Comparison of ENCODE assay signal across 8 cellular contexts in the genomic region with DNA sequence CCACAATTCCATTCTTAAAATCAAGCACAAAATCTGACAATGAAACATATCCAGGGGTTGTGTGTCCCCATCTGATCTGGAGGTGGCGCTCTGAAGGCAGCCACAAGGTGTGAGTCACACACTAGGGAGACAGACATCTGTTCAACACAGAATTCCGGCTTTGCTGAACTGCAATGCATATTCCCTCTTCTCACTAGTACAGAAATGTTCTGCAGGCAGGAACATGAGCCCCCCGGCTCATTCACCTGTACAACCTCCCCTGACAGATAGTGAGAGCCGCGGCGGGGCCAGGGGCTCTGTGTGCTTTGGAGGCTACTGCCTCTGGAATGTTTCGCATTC. TPM values are rescaled to one million over a fixed set of nuclear protein-coding genes. Genes with fewer than 3 reads are reported as not detected.
DNase-seq lines count a peak whose midpoint lies in the region; ATAC-seq and TF ChIP-seq lines count a peak whose summit lies in the region.

No MANE protein-coding gene starts in this region.

- no peak for ATAC-seq in GM18858 (IDR thresholded peaks at IDR 0.05; ENCODE audit: unreplicated experiment)
- ATAC-seq in HG02623 (IDR thresholded peaks at IDR 0.05; ENCODE audit: unreplicated experiment), result no peak

- H3K4me1 Mint-ChIP-seq in neural crest cell, result no peaks in the 10 kb centered on the region

- peaks cover 11% of the 10 kb centered on the region for H3K36me3 Mint-ChIP-seq in neural crest cell (ENCODE audit: low read depth)

- TF ChIP-seq CTCF in NB4 (IDR thresholded peaks at IDR 0.05; ENCODE audit: low read depth, low read length) (peak; percentile 60), choroid plexus epithelial cell (conservative IDR thresholded peaks at IDR 0.05; ENCODE audit: low read depth, low read length) (peak; percentile 80), neural crest cell (conservative IDR thresholded peaks at IDR 0.05) (peak; percentile 32)

- H3K27ac Mint-ChIP-seq in neural crest cell (ENCODE audit: unreplicated experiment), result no peak overlapping the region

- no peaks in the 10 kb centered on the region for H3K27me3 Mint-ChIP-seq in neural crest cell (ENCODE audit: low read depth)

- no peaks in the 10 kb centered on the region for H3K9me3 Mint-ChIP-seq in neural crest cell

- DNase-seq in GM03348 (ENCODE audit: low spot score), result peak; percentile 77
- DNase-seq in NB4 (ENCODE audit: low read depth), result peak; percentile 34
- DNase-seq in choroid plexus epithelial cell (ENCODE audit: low read depth), result peak; percentile 88
- DNase-seq in neural crest cell (ENCODE audit: low read depth, low spot score), result no peak
- DNase-seq in central memory CD4-positive, alpha-beta T cell, result no peak
- DNase-seq in DMS114 treated with DMSO at 0.1 percent for 48 hours (lab: John Stamatoyannopoulos, UW; ENCODE audit: unreplicated experiment), result no peak

- no peak overlapping the region for H3K4me3 ChIP-seq in NB4 (ENCODE audit: low read depth, low read length)
- no peak overlapping the region for H3K4me3 ChIP-seq in choroid plexus epithelial cell (ENCODE audit: low read depth, low read length)

- TF ChIP-seq POLR2A in NB4 (IDR thresholded peaks at IDR 0.05; ENCODE audit: extremely low read depth, insufficient read length), result no peak

- no peak overlapping the region for H3K4me3 Mint-ChIP-seq in neural crest cell

RNA-seq across cellular contexts. Expression of gene WDR1, which starts 41.9 kb away (rescaled TPM):
- total RNA-seq in neural crest cell, result 154 and 155 TPM in 2 replicates

RNA-seq across cellular contexts. Expression of gene SLC2A9, which starts 53.4 kb away (rescaled TPM):
- total RNA-seq in neural crest cell, result 0.26 TPM in 1 of 2 replicates, not detected in the other

Comparison
In these comparisons a context has a peak if more than half of its experiments do, and no peak if none do; other contexts are left out.
1. DNase-seq: peak in GM03348 (single experiment), NB4 (single experiment) and choroid plexus epithelial cell (single experiment); none in neural crest cell (single experiment), central memory CD4-positive, alpha-beta T cell (single experiment) and DMS114 treated with DMSO at 0.1 percent for 48 hours (single experiment).
2. Peak in every context shown above with its lines, with median percentiles within 50 percentile points of each other: CTCF ChIP-seq.